In genomic region chr1:61119085-61119484, GRCh38 we compare ENCODE assay signal across 1 cellular context.
TF ChIP-seq lines count a peak whose summit lies in the region.

No MANE protein-coding gene starts in this region.

TF ChIP-seq in HepG2, 621 proteins besides CTCF, POLR2A, EP300 and RAD21 (continued from another document and continues in another):
- TF ChIP-seq THRA (CRISPR knock-in tag; IDR thresholded peaks at IDR 0.05; ENCODE audit: borderline replicate concordance) = no peak
- TF ChIP-seq ZNF232 (CRISPR knock-in tag; IDR thresholded peaks at IDR 0.05; ENCODE audit: borderline replicate concordance) = no peak
- no peak for TF ChIP-seq ESRRA (CRISPR knock-in tag; IDR thresholded peaks at IDR 0.05; ENCODE audit: low read depth)
- TF ChIP-seq ISL2 (CRISPR knock-in tag; IDR thresholded peaks at IDR 0.05) = peak; percentile 86
- peak; percentile 71; the same call in 1 of the 2 replicates for TF ChIP-seq RCOR2 (CRISPR knock-in tag; IDR thresholded peaks at IDR 0.05)
- peak; percentile 32; the same call in 1 of the 2 replicates for TF ChIP-seq ATF2 (CRISPR knock-in tag; IDR thresholded peaks at IDR 0.05)
- TF ChIP-seq SMAD3 (CRISPR knock-in tag; IDR thresholded peaks at IDR 0.05) = no peak
- no peak for TF ChIP-seq TFDP2 (CRISPR knock-in tag; IDR thresholded peaks at IDR 0.05)
- TF ChIP-seq FOXA3 (CRISPR knock-in tag; IDR thresholded peaks at IDR 0.05) = peak; percentile 78
- no peak for TF ChIP-seq ZNF550 (CRISPR knock-in tag; IDR thresholded peaks at IDR 0.05; ENCODE audit: borderline replicate concordance)
- no peak for TF ChIP-seq ZNF639 (CRISPR knock-in tag; conservative IDR thresholded peaks at IDR 0.05)
- no peak for TF ChIP-seq ZNF589 (CRISPR knock-in tag; conservative IDR thresholded peaks at IDR 0.05)
- TF ChIP-seq MYNN (CRISPR knock-in tag; IDR thresholded peaks at IDR 0.05; ENCODE audit: low read depth) = no peak
- 0 out of 4 replicates have a peak, but pooled peaks of 1 of the 2 experiments have one; percentile 5 for TF ChIP-seq ATF4 (CRISPR knock-in tag; IDR thresholded peaks at IDR 0.05)
- no peak for TF ChIP-seq ISX (CRISPR knock-in tag; conservative IDR thresholded peaks at IDR 0.05)
- no peak for TF ChIP-seq KDM2A (CRISPR knock-in tag; IDR thresholded peaks at IDR 0.05; ENCODE audit: borderline replicate concordance, low read depth)
- peak; percentile 31; the same call in 1 of the 2 replicates for TF ChIP-seq DPF2 (CRISPR knock-in tag; IDR thresholded peaks at IDR 0.05; ENCODE audit: borderline replicate concordance, low read depth)
- no peak for TF ChIP-seq U2AF2 (IDR thresholded peaks at IDR 0.05; ENCODE audit: low read depth, low read length)
- 0 out of 2 replicates have a peak, but pooled peaks have one; percentile 29 for TF ChIP-seq NR2F2 (IDR thresholded peaks at IDR 0.05; ENCODE audit: borderline replicate concordance, low read depth)
- no peak for TF ChIP-seq FOXA1 (IDR thresholded peaks at IDR 0.05)
- peak; percentile 55; the same call in 1 of the 2 replicates for TF ChIP-seq FOXA1 (CRISPR knock-in tag; IDR thresholded peaks at IDR 0.05)
- TF ChIP-seq SOX6 (IDR thresholded peaks at IDR 0.05) = no peak
- peak; percentile 86 for TF ChIP-seq SOX6 (CRISPR knock-in tag; IDR thresholded peaks at IDR 0.05)
- no peak for TF ChIP-seq PLRG1 (conservative IDR thresholded peaks at IDR 0.05)
- peak; percentile 61 for TF ChIP-seq MED1 (CRISPR knock-in tag; IDR thresholded peaks at IDR 0.05)
- peak; percentile 75 for TF ChIP-seq CREM (IDR thresholded peaks at IDR 0.05)
- no peak for TF ChIP-seq CREM (CRISPR knock-in tag; IDR thresholded peaks at IDR 0.05)
- TF ChIP-seq ZFP36L1 (CRISPR knock-in tag; IDR thresholded peaks at IDR 0.05) = no peak
- TF ChIP-seq CBX2 (IDR thresholded peaks at IDR 0.05; ENCODE audit: low read depth, low read length) = no peak
- no peak for TF ChIP-seq CBX2 (CRISPR knock-in tag; IDR thresholded peaks at IDR 0.05; ENCODE audit: low read depth)
- no peak for TF ChIP-seq CBX1 (IDR thresholded peaks at IDR 0.05; ENCODE audit: low read depth)
- peak; percentile 70 for TF ChIP-seq NCOA2 (CRISPR knock-in tag; IDR thresholded peaks at IDR 0.05)
- TF ChIP-seq ZNF354B (CRISPR knock-in tag; IDR thresholded peaks at IDR 0.05) = no peak
- TF ChIP-seq ZNF549 (CRISPR knock-in tag; IDR thresholded peaks at IDR 0.05) = no peak
- TF ChIP-seq MXI1 (IDR thresholded peaks at IDR 0.05; ENCODE audit: borderline replicate concordance, low read depth, low read length) = no peak
- peak; percentile 39; the same call in 1 of the 2 replicates for TF ChIP-seq ZGPAT (CRISPR knock-in tag; IDR thresholded peaks at IDR 0.05)
- no peak for TF ChIP-seq POLR2AphosphoS2 (IDR thresholded peaks at IDR 0.05; ENCODE audit: low read depth, low read length)
- TF ChIP-seq IRF9 (CRISPR knock-in tag; IDR thresholded peaks at IDR 0.05; ENCODE audit: borderline replicate concordance) = no peak
- no peak for TF ChIP-seq ARNT (IDR thresholded peaks at IDR 0.05)
- TF ChIP-seq ZNF563 (CRISPR knock-in tag; IDR thresholded peaks at IDR 0.05) = no peak
- no peak for TF ChIP-seq ZNF33A (CRISPR knock-in tag; IDR thresholded peaks at IDR 0.05; ENCODE audit: borderline replicate concordance)
- TF ChIP-seq FOXP1 (IDR thresholded peaks at IDR 0.05) = no peak
- TF ChIP-seq FOXP1 (CRISPR knock-in tag; IDR thresholded peaks at IDR 0.05) = peak; percentile 79
- TF ChIP-seq SNAPC2 (CRISPR knock-in tag; IDR thresholded peaks at IDR 0.05) = no peak
- TF ChIP-seq SOX13 (IDR thresholded peaks at IDR 0.05) = peak; percentile 68; the same call in 1 of the 2 replicates
- TF ChIP-seq SOX13 (CRISPR knock-in tag; conservative IDR thresholded peaks at IDR 0.05 in 1 of 2, IDR thresholded peaks at IDR 0.05 in 1 of 2) = peak in 1 of 2 experiments; percentile 90; a peak in 2 of 4 replicates
- TF ChIP-seq FOSL2 (CRISPR knock-in tag; IDR thresholded peaks at IDR 0.05) = peak; percentile 73
- TF ChIP-seq HNF4G (IDR thresholded peaks at IDR 0.05; ENCODE audit: borderline replicate concordance, low read depth, low read length) = peak; percentile 89
- TF ChIP-seq HNF4G (CRISPR knock-in tag; IDR thresholded peaks at IDR 0.05; ENCODE audit: borderline replicate concordance, low read depth) = no peak
- 0 out of 2 replicates have a peak, but pooled peaks have one; percentile 13 for TF ChIP-seq THAP11 (CRISPR knock-in tag; IDR thresholded peaks at IDR 0.05)
- no peak for TF ChIP-seq ZBTB4 (CRISPR knock-in tag; IDR thresholded peaks at IDR 0.05; ENCODE audit: borderline replicate concordance)
- TF ChIP-seq TCF12 (IDR thresholded peaks at IDR 0.05) = no peak
- TF ChIP-seq TCF12 (CRISPR knock-in tag; IDR thresholded peaks at IDR 0.05) = no peak
- no peak for TF ChIP-seq ZNF3 (CRISPR knock-in tag; IDR thresholded peaks at IDR 0.05)
- peak; percentile 28; the same call in 1 of the 2 replicates for TF ChIP-seq POGZ (CRISPR knock-in tag; IDR thresholded peaks at IDR 0.05)
- TF ChIP-seq NCOR1 (IDR thresholded peaks at IDR 0.05; ENCODE audit: borderline replicate concordance, low read length) = peak; percentile 80
- peak; percentile 38; the same call in 1 of the 2 replicates for TF ChIP-seq SALL1 (CRISPR knock-in tag; IDR thresholded peaks at IDR 0.05)
- TF ChIP-seq ZNF678 (CRISPR knock-in tag; IDR thresholded peaks at IDR 0.05) = no peak
- no peak for TF ChIP-seq ZNF124 (CRISPR knock-in tag; IDR thresholded peaks at IDR 0.05)
- TF ChIP-seq ELF3 (CRISPR knock-in tag; IDR thresholded peaks at IDR 0.05) = peak; percentile 65
- TF ChIP-seq SOX5 (CRISPR knock-in tag; IDR thresholded peaks at IDR 0.05; ENCODE audit: borderline replicate concordance) = peak; percentile 87
- TF ChIP-seq KDM6A (CRISPR knock-in tag; IDR thresholded peaks at IDR 0.05; ENCODE audit: low read depth) = peak; percentile 34; the same call in 1 of the 2 replicates
- TF ChIP-seq SNAPC5 (CRISPR knock-in tag; IDR thresholded peaks at IDR 0.05; ENCODE audit: borderline replicate concordance) = no peak
- TF ChIP-seq HOXA3 (CRISPR knock-in tag; IDR thresholded peaks at IDR 0.05) = 0 out of 2 replicates have a peak, but pooled peaks have one; percentile 36
- TF ChIP-seq SAP130 (CRISPR knock-in tag; IDR thresholded peaks at IDR 0.05; ENCODE audit: low read depth) = peak; percentile 55
- no peak for TF ChIP-seq MAZ (IDR thresholded peaks at IDR 0.05; ENCODE audit: borderline replicate concordance, low read depth, low read length)
- no peak for TF ChIP-seq MAZ (CRISPR knock-in tag; IDR thresholded peaks at IDR 0.05; ENCODE audit: low read depth)
- 0 out of 2 replicates have a peak, but pooled peaks have one; percentile 28 for TF ChIP-seq HOMEZ (CRISPR knock-in tag; IDR thresholded peaks at IDR 0.05; ENCODE audit: low read depth)
